Comparison of ENCODE assay signal across 1 cellular context in the genomic region with DNA sequence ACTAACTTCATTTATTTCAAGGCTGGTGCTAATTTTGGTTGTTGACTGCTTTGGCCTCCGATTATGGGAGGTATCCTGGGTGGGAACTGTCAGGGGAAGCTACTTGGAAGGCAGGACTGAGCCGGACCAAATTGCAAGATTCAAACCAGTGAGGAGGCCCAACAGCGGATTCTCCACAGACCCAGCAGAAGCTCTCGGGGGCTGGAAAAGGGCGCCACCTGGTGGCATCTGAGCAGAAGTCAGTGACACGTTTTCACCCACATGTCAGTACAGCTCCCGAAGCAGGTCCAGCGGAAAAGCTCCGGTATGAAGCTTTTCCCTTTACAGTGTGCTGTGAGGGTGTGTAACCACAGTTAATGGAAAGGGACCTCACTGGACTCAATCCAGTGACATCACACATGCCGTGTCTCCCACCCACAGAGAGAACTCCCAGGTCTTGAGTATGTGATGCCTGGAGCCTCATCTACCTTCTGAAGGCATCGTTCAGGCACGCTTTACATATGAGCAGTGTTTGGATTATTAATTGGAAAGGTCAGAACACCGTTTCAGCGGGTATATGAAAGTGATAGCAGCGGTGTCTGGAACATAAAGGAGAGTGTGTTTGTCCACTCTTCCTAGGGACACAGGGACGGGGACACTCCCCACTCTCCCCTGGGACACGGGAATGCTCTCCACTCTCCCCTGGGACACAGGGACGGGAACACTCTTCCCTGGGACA.
TF ChIP-seq lines count a peak whose summit lies in the region.

No MANE protein-coding gene starts in this region.

TF ChIP-seq in HepG2, 621 proteins besides CTCF, POLR2A, EP300 and RAD21 (continues in another document):
- TF ChIP-seq ZGPAT (CRISPR knock-in tag; IDR thresholded peaks at IDR 0.05): peak; percentile 43; the same call in 1 of the 2 replicates
- peak; percentile 88 for TF ChIP-seq ARNTL (CRISPR knock-in tag; IDR thresholded peaks at IDR 0.05)
- TF ChIP-seq, protein P1, sequence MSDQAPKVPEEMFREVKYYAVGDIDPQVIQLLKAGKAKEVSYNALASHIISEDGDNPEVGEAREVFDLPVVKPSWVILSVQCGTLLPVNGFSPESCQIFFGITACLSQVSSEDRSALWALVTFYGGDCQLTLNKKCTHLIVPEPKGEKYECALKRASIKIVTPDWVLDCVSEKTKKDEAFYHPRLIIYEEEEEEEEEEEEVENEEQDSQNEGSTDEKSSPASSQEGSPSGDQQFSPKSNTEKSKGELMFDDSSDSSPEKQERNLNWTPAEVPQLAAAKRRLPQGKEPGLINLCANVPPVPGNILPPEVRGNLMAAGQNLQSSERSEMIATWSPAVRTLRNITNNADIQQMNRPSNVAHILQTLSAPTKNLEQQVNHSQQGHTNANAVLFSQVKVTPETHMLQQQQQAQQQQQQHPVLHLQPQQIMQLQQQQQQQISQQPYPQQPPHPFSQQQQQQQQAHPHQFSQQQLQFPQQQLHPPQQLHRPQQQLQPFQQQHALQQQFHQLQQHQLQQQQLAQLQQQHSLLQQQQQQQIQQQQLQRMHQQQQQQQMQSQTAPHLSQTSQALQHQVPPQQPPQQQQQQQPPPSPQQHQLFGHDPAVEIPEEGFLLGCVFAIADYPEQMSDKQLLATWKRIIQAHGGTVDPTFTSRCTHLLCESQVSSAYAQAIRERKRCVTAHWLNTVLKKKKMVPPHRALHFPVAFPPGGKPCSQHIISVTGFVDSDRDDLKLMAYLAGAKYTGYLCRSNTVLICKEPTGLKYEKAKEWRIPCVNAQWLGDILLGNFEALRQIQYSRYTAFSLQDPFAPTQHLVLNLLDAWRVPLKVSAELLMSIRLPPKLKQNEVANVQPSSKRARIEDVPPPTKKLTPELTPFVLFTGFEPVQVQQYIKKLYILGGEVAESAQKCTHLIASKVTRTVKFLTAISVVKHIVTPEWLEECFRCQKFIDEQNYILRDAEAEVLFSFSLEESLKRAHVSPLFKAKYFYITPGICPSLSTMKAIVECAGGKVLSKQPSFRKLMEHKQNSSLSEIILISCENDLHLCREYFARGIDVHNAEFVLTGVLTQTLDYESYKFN (CRISPR knock-in tag; conservative IDR thresholded peaks at IDR 0.05): no peak
- peak; percentile 66; the same call in 1 of the 2 replicates for TF ChIP-seq ERF (CRISPR knock-in tag; IDR thresholded peaks at IDR 0.05)
- peak; percentile 31; the same call in 1 of the 2 replicates for TF ChIP-seq MYC (CRISPR knock-in tag; IDR thresholded peaks at IDR 0.05; ENCODE audit: borderline replicate concordance)
- peak; percentile 34 for TF ChIP-seq YY1 (IDR thresholded peaks at IDR 0.05; ENCODE audit: insufficient read depth, insufficient replicate concordance, low read depth, low read length)
- TF ChIP-seq ZNF550 (CRISPR knock-in tag; IDR thresholded peaks at IDR 0.05; ENCODE audit: borderline replicate concordance): 0 out of 2 replicates have a peak, but pooled peaks have one; percentile 37
- no peak for TF ChIP-seq ZNF513 (CRISPR knock-in tag; conservative IDR thresholded peaks at IDR 0.05)
- peak; percentile 26; the same call in 1 of the 2 replicates for TF ChIP-seq ZNF446 (CRISPR knock-in tag; IDR thresholded peaks at IDR 0.05)
- peak; percentile 27; the same call in 1 of the 3 replicates for TF ChIP-seq MXI1 (IDR thresholded peaks at IDR 0.05; ENCODE audit: borderline replicate concordance, low read depth, low read length)
- 0 out of 2 replicates have a peak, but pooled peaks have one; percentile 19 for TF ChIP-seq ZNF687 (CRISPR knock-in tag; IDR thresholded peaks at IDR 0.05)
- TF ChIP-seq ZNF331 (CRISPR knock-in tag; IDR thresholded peaks at IDR 0.05): peak; percentile 70
- 0 out of 2 replicates have a peak, but pooled peaks have one; percentile 14 for TF ChIP-seq ZNF646 (CRISPR knock-in tag; IDR thresholded peaks at IDR 0.05)
- no peak for TF ChIP-seq WIZ (CRISPR knock-in tag; IDR thresholded peaks at IDR 0.05)
- 0 out of 2 replicates have a peak, but pooled peaks have one; percentile 13 for TF ChIP-seq TFDP2 (CRISPR knock-in tag; IDR thresholded peaks at IDR 0.05)
- 0 out of 2 replicates have a peak, but pooled peaks have one; percentile 7 for TF ChIP-seq BCL6 (CRISPR knock-in tag; IDR thresholded peaks at IDR 0.05)
- TF ChIP-seq SMAD3 (CRISPR knock-in tag; IDR thresholded peaks at IDR 0.05): 0 out of 2 replicates have a peak, but pooled peaks have one; percentile 40
- TF ChIP-seq, protein P2, sequence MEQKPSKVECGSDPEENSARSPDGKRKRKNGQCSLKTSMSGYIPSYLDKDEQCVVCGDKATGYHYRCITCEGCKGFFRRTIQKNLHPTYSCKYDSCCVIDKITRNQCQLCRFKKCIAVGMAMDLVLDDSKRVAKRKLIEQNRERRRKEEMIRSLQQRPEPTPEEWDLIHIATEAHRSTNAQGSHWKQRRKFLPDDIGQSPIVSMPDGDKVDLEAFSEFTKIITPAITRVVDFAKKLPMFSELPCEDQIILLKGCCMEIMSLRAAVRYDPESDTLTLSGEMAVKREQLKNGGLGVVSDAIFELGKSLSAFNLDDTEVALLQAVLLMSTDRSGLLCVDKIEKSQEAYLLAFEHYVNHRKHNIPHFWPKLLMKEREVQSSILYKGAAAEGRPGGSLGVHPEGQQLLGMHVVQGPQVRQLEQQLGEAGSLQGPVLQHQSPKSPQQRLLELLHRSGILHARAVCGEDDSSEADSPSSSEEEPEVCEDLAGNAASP (CRISPR knock-in tag; IDR thresholded peaks at IDR 0.05; ENCODE audit: borderline replicate concordance): no peak
- TF ChIP-seq SMC3 (IDR thresholded peaks at IDR 0.05; ENCODE audit: low read length): peak; percentile 95
- no peak for TF ChIP-seq ATF6 (CRISPR knock-in tag; conservative IDR thresholded peaks at IDR 0.05)
